ENCODE assay signal across 10 cellular contexts in the genomic region with DNA sequence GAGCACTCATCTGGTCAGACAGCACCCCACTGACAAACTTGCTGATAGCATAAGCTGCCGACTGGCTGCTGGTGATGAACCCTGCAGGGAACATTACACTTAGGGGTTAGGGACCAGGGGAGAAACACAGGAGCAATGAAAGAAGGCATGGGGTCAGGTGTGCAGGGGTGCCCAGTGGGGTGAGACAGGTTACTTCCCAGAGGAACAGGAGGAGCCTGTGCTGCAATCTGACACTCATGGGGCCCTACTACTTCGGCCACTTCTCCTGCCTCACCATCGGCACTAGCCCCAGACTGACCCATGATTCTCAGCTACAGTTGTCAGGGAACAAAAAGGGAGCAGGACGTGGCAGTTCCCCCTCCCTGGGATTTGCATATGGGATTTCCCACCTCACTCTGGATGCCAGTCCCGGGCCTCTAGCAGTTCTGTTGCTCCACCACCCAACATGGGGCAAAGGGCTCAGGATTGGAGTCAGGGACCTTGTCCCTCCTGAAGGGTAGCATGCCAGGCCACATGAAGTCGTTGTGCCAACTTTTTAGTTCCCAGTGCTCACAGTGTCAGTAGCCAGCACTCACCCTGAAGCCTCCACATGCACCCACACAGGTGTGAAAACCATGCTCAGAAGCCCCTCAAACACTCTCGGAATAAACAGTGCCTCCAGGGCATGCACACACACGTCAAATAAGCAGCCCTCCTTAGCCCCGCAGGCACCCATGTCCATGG. TPM values are rescaled to one million over a fixed set of nuclear protein-coding genes. Genes with fewer than 3 reads are reported as not detected.
DNase-seq lines count a peak whose midpoint lies in the region; ATAC-seq, FAIRE-seq and TF ChIP-seq lines count a peak whose summit lies in the region.
"Had no signal": no experiment of that assay in that cellular context is flagged by ENCODE, and none has a peak within 500 bp of the region (broad histone marks: within the 10 kb centered on the region; RNA-seq: fewer than 3 reads in every experiment).

No MANE protein-coding gene starts in this region.

- no peak for FAIRE-seq in small intestine (lab: Jason Lieb, UNC)

- H3K4me3 ChIP-seq in IMR-90 (ENCODE audit: insufficient read depth, low read depth, low read length) (no peak overlapping the region), small intestine (ENCODE audit: low read depth in 1 of 2, low read length in 2 of 2) (peak overlapping the region in 1 of 2 donors; percentile 87)

- no peak overlapping the region for H3K4me2 ChIP-seq in IMR-90 (ENCODE audit: low read depth, low read length)

- no peak for TF ChIP-seq POLR2A in IMR-90 (IDR thresholded peaks at IDR 0.05; ENCODE audit: low read depth, low read length)

- H4K5ac ChIP-seq in IMR-90 (ENCODE audit: low read depth, low read length), result no peak overlapping the region

- no peak overlapping the region for H3K9ac ChIP-seq in IMR-90 (ENCODE audit: low read depth, low read length)

- no peak overlapping the region for H2AFZ ChIP-seq in IMR-90 (replicated peaks; ENCODE audit: low read length, poor library complexity)

- no peak overlapping the region for H4K91ac ChIP-seq in IMR-90 (ENCODE audit: insufficient read depth, low read depth, low read length)

- CTCF ChIA-PET in IMR-90 (lab: Yijun Ruan, JAX), result no interaction called here
- CTCF ChIA-PET in activated CD4-positive, alpha-beta memory T cell treated with anti-CD3 and anti-CD28 coated beads for 36 hours (lab: Charles Lee), result interaction anchor here (0.6 kb wide), 1 partner anchor 256 kb away, joined by 3 read pairs; no protein-coding TSS in a partner anchor

- POLR2A ChIA-PET in IMR-90 (lab: Charles Lee; ENCODE audit: unreplicated experiment), result no interaction called here
- POLR2A ChIA-PET in activated CD4-positive, alpha-beta memory T cell treated with anti-CD3 and anti-CD28 coated beads for 36 hours (lab: Charles Lee), result interaction anchor here (1.2 kb wide), 1 partner anchor 9 kb away, joined by 3 read pairs; no protein-coding TSS in a partner anchor

- intact Hi-C loops in IMR-90 (cut with micrococcal nuclease), result no loop called here
- intact Hi-C loops in activated CD4-positive, alpha-beta memory T cell treated with anti-CD3 and anti-CD28 coated beads for 36 hours (cut with micrococcal nuclease), result no loop called here

- H3K4me3 Mint-ChIP-seq in activated CD4-positive, alpha-beta memory T cell treated with anti-CD3 and anti-CD28 coated beads for 36 hours, result no peak overlapping the region

- TF ChIP-seq CTCF in IMR-90 (conservative IDR thresholded peaks at IDR 0.05; ENCODE audit: low read depth, low read length), result no peak

- H3K14ac ChIP-seq in IMR-90 (replicated peaks; ENCODE audit: low read depth, low read length), result no peak overlapping the region

- peaks cover 17% of the 10 kb centered on the region for H3K36me3 ChIP-seq in IMR-90 (ENCODE audit: control insufficient read depth, insufficient read depth, low read length)
- peaks cover 0 to 2% of the 10 kb centered on the region in 2 donors for H3K36me3 ChIP-seq in small intestine (ENCODE audit: control insufficient read depth in 2 of 2, insufficient read depth in 2 of 2, low read length in 2 of 2)

- no peak overlapping the region for H3K18ac ChIP-seq in IMR-90 (ENCODE audit: low read depth, low read length)

- H3K27me3 Mint-ChIP-seq in activated CD4-positive, alpha-beta memory T cell treated with anti-CD3 and anti-CD28 coated beads for 36 hours, result no peaks in the 10 kb centered on the region

- in situ Hi-C loops in IMR-90 (cut with MboI; ENCODE audit: low sequenced_read_pairs), result no loop called here

- no peaks in the 10 kb centered on the region for H3K9me3 ChIP-seq in IMR-90 (ENCODE audit: control insufficient read depth, insufficient read depth, low read length)
- no peaks in the 10 kb centered on the region for H3K9me3 ChIP-seq in small intestine (ENCODE audit: control insufficient read depth, low read depth)

- dilution Hi-C loops in IMR-90 (cut with HindIII; ENCODE audit: low sequenced_read_pairs, unreplicated experiment), result no loop called here

- H2BK120ac ChIP-seq in IMR-90 (ENCODE audit: low read depth, low read length), result no peak overlapping the region

- peaks cover 34% of the 10 kb centered on the region for H3K4me1 Mint-ChIP-seq in activated CD4-positive, alpha-beta memory T cell treated with anti-CD3 and anti-CD28 coated beads for 36 hours (ENCODE audit: low read depth)

- no peak overlapping the region for H2BK5ac ChIP-seq in IMR-90 (ENCODE audit: low read depth, low read length, poor library complexity, severe bottlenecking)

- H2BK20ac ChIP-seq in IMR-90 (ENCODE audit: low read depth, low read length), result no peak overlapping the region

- no peaks in the 10 kb centered on the region; the same call in 1 of the 2 replicates for H4K20me1 ChIP-seq in IMR-90 (ENCODE audit: insufficient read depth, low read length)

- peak overlapping the region; percentile 7 for H2AK9ac ChIP-seq in IMR-90 (replicated peaks; ENCODE audit: low read depth, low read length, poor library complexity)

- no peaks in the 10 kb centered on the region for H3K4me1 ChIP-seq in IMR-90 (ENCODE audit: control insufficient read depth, insufficient read depth, low read length)
- H3K4me1 ChIP-seq in small intestine (ENCODE audit: control insufficient read depth in 2 of 2, insufficient read depth in 1 of 2, low read depth in 1 of 2, low read length in 1 of 2), result peaks cover 2% of the 10 kb centered on the region in 2 donors

- H2BK15ac ChIP-seq in IMR-90 (ENCODE audit: low read depth, low read length), result no peak overlapping the region

- no TSS peak for BruUV-seq in IMR-90 (replicated peaks; lab: Mats Ljungman, UMichigan)

- H3K79me1 ChIP-seq in IMR-90 (ENCODE audit: low read depth in 1 of 2, low read length in 2 of 2), result peaks cover 10 to 29% of the 10 kb centered on the region in 2 experiments; a peak in 3 of 4 replicates

- H3K9me1 ChIP-seq in IMR-90 (ENCODE audit: insufficient read depth, low read length), result no peaks in the 10 kb centered on the region; the same call in 1 of the 2 replicates

- peaks cover 13% of the 10 kb centered on the region for H3K36me3 Mint-ChIP-seq in activated CD4-positive, alpha-beta memory T cell treated with anti-CD3 and anti-CD28 coated beads for 36 hours

- TF ChIP-seq RAD21 in IMR-90 (IDR thresholded peaks at IDR 0.05; ENCODE audit: low read length), result no peak

- H3K27ac ChIP-seq in IMR-90 (ENCODE audit: insufficient read depth, low read length) (no peak overlapping the region), small intestine (ENCODE audit: low read depth in 1 of 2, low read length in 1 of 2) (peak overlapping the region; percentile 85 to 96)

- no peaks in the 10 kb centered on the region for H3K9me3 Mint-ChIP-seq in activated CD4-positive, alpha-beta memory T cell treated with anti-CD3 and anti-CD28 coated beads for 36 hours

- no peak overlapping the region for H2AK5ac ChIP-seq in IMR-90 (ENCODE audit: low read depth, low read length)

- ATAC-seq in IMR-90 (ENCODE audit: low read depth) (no peak), HG02852 (IDR thresholded peaks at IDR 0.05; ENCODE audit: unreplicated experiment) (no peak)

- DNase-seq in IMR-90 (no peak), kidney tubule cell (ENCODE audit: low spot score) (peak; percentile 36), small intestine (peak; percentile 71), NCI-H146 treated with DMSO at 0.1 percent for 48 hours (lab: John Stamatoyannopoulos, UW; ENCODE audit: unreplicated experiment) (no peak), middle frontal gyrus (ENCODE audit: extremely low spot score, low spot score) (no peak)
- DNase-seq in activated CD4-positive, alpha-beta memory T cell treated with anti-CD3 and anti-CD28 coated beads for 36 hours, result no peak
- no peak for DNase-seq in stimulated activated naive CD4-positive, alpha-beta T cell (lab: John Stamatoyannopoulos, UW)
- DNase-seq: activated T-cell treated with anti-CD3 and anti-CD28 coated beads for 4 hours, NCI-H2107 had no signal

- H3K4ac ChIP-seq in IMR-90 (ENCODE audit: low read depth, low read length), result no peak overlapping the region

- peak overlapping the region; percentile 89 for H3K27ac Mint-ChIP-seq in activated CD4-positive, alpha-beta memory T cell treated with anti-CD3 and anti-CD28 coated beads for 36 hours

- no peak overlapping the region for H3K56ac ChIP-seq in IMR-90 (ENCODE audit: extremely low read depth, insufficient read depth, low read length)

- no peaks in the 10 kb centered on the region for H3K27me3 ChIP-seq in IMR-90 (ENCODE audit: control insufficient read depth, insufficient read depth, low read length)
- no peaks in the 10 kb centered on the region for H3K27me3 ChIP-seq in small intestine (ENCODE audit: control insufficient read depth in 2 of 2, insufficient read depth in 2 of 2, low read length in 2 of 2)

- no peak overlapping the region for H4K8ac ChIP-seq in IMR-90 (ENCODE audit: low read depth in 2 of 2, low read length in 2 of 2)

- no peak overlapping the region for H3K23ac ChIP-seq in IMR-90 (ENCODE audit: low read depth, low read length)

- WGBS in IMR-90 (ENCODE audit: extremely low coverage in 2 of 2, insufficient read length in 1 of 2), 2 experiments, result 87% methylated on average over 6 of the region's 9 CpGs; no CpG with 5 or more reads in 1 of the 2 experiments
- WGBS in small intestine, 3 donors, result 16 to 61% (median 38%) methylated on average over 8 to 9 of the region's 9 CpGs

RNA-seq across cellular contexts. Expression of gene SLC37A4, which starts 2.2 kb away (rescaled TPM):
- 7.5 and 8.3 TPM in 2 replicates for total RNA-seq in IMR-90 (2012; rRNA removed)
- polyA plus RNA-seq in IMR-90 (2012; rRNA removed) (14.3 and 15.1 TPM in 2 replicates), small intestine (100 to 1,000 TPM in 1 of 3 donors, 10 to 100 TPM in 2; 57.9 to 124 (median 70.0) TPM)
- polyA plus RNA-seq in IMR-90 (2012; cell fraction: cytosol; rRNA removed), result 12.5 and 14.1 TPM in 2 replicates
- polyA plus RNA-seq in IMR-90 (2012; cell fraction: nucleus; rRNA removed; ENCODE audit: low replicate concordance), result 40.1 and 57.8 TPM in 2 replicates
- 10 to 100 TPM; 33.4 to 37.0 TPM for total RNA-seq in activated CD4-positive, alpha-beta memory T cell treated with anti-CD3 and anti-CD28 coated beads for 36 hours

RNA-seq across cellular contexts. Expression of gene TRAPPC4, which starts 9.9 kb away (rescaled TPM):
- total RNA-seq in IMR-90 (2012; rRNA removed), result 102 and 151 TPM in 2 replicates
- polyA plus RNA-seq in IMR-90 (2012; rRNA removed), result 162 and 253 TPM in 2 replicates
- 74.8 and 107 TPM in 2 replicates for polyA plus RNA-seq in IMR-90 (2012; cell fraction: cytosol; rRNA removed)
- polyA plus RNA-seq in IMR-90 (2012; cell fraction: nucleus; rRNA removed; ENCODE audit: low replicate concordance), result 52.9 and 66.6 TPM in 2 replicates
- total RNA-seq in activated CD4-positive, alpha-beta memory T cell treated with anti-CD3 and anti-CD28 coated beads for 36 hours, result 10 to 100 TPM; 86.4 to 87.8 TPM
- polyA plus RNA-seq in small intestine, result 100 to 1,000 TPM in 1 of 3 donors, 10 to 100 TPM in 2; 59.1 to 103 (median 82.5) TPM

RNA-seq across cellular contexts. Expression of gene RPS25, which starts 10.4 kb away (rescaled TPM):
- 727 and 842 TPM in 2 replicates for total RNA-seq in IMR-90 (2012; rRNA removed)
- polyA plus RNA-seq in IMR-90 (2012; rRNA removed), result 905 and 1,237 TPM in 2 replicates
- 303 and 612 TPM in 2 replicates for polyA plus RNA-seq in IMR-90 (2012; cell fraction: cytosol; rRNA removed)
- polyA plus RNA-seq in IMR-90 (2012; cell fraction: nucleus; rRNA removed; ENCODE audit: low replicate concordance), result 63.8 and 509 TPM in 2 replicates
- 1,000 to 10,000 TPM; 1,852 to 1,922 TPM for total RNA-seq in activated CD4-positive, alpha-beta memory T cell treated with anti-CD3 and anti-CD28 coated beads for 36 hours
- polyA plus RNA-seq in small intestine, result 1,000 to 10,000 TPM; 1,321 to 2,444 (median 2,119) TPM

RNA-seq across cellular contexts. Expression of gene HYOU1, which starts 28.5 kb away (rescaled TPM):
- 152 and 181 TPM in 2 replicates for total RNA-seq in IMR-90 (2012; rRNA removed)
- polyA plus RNA-seq in IMR-90 (2012; rRNA removed), result 117 and 120 TPM in 2 replicates
- 75.9 and 116 TPM in 2 replicates for polyA plus RNA-seq in IMR-90 (2012; cell fraction: cytosol; rRNA removed)
- polyA plus RNA-seq in IMR-90 (2012; cell fraction: nucleus; rRNA removed; ENCODE audit: low replicate concordance), result 103 and 105 TPM in 2 replicates
- 100 to 1,000 TPM; 127 to 136 TPM for total RNA-seq in activated CD4-positive, alpha-beta memory T cell treated with anti-CD3 and anti-CD28 coated beads for 36 hours
- 100 to 1,000 TPM in 1 of 3 donors, 10 to 100 TPM in 2; 17.4 to 127 (median 22.7) TPM for polyA plus RNA-seq in small intestine

RNA-seq across cellular contexts. Expression of gene CENATAC, which starts 30.6 kb away (rescaled TPM):
- 13.1 and 15.3 TPM in 2 replicates for total RNA-seq in IMR-90 (2012; rRNA removed)
- polyA plus RNA-seq in IMR-90 (2012; rRNA removed) (15.0 and 16.7 TPM in 2 replicates), small intestine (10 to 100 TPM; 12.9 to 50.1 (median 25.9) TPM)
- 4.5 and 6.8 TPM in 2 replicates for polyA plus RNA-seq in IMR-90 (2012; cell fraction: cytosol; rRNA removed)
- 63.1 and 120 TPM in 2 replicates for polyA plus RNA-seq in IMR-90 (2012; cell fraction: nucleus; rRNA removed; ENCODE audit: low replicate concordance)
- total RNA-seq in activated CD4-positive, alpha-beta memory T cell treated with anti-CD3 and anti-CD28 coated beads for 36 hours, result 10 to 100 TPM; 21.4 to 22.3 TPM

Comparison
In these comparisons a context has a peak if more than half of its experiments do, and no peak if none do; other contexts are left out.
1. DNase-seq: peak in kidney tubule cell (single experiment) and small intestine (single experiment); none in IMR-90 (single experiment), activated CD4-positive, alpha-beta memory T cell treated with anti-CD3 and anti-CD28 coated beads for 36 hours (single experiment), stimulated activated naive CD4-positive, alpha-beta T cell (0 of 6), NCI-H146 treated with DMSO at 0.1 percent for 48 hours (single experiment) and middle frontal gyrus (single experiment).